1 cellular context compared by ENCODE assay signal in genomic region chr7:128738570-128739047, GRCh38.
TF ChIP-seq lines count a peak whose summit lies in the region.

No MANE protein-coding gene starts in this region.

TF ChIP-seq in K562, 482 proteins besides CTCF, POLR2A, EP300 and RAD21 (continued from another document and continues in another):
- TF ChIP-seq MEF2D (tag; conservative IDR thresholded peaks at IDR 0.05; ENCODE audit: low read depth) (peak; percentile 75; the same call in 1 of the 2 replicates), CHD2 (IDR thresholded peaks at IDR 0.05; ENCODE audit: low read depth, low read length) (no peak), PHB (CRISPR knock-in tag; IDR thresholded peaks at IDR 0.05) (no peak), ZBTB33 (CRISPR knock-in tag; IDR thresholded peaks at IDR 0.05) (peak; percentile 67), FOXJ3 (CRISPR knock-in tag; IDR thresholded peaks at IDR 0.05) (no peak), KDM2B (CRISPR knock-in tag; IDR thresholded peaks at IDR 0.05) (peak; percentile 74; the same call in 1 of the 2 replicates), SMARCE1 (IDR thresholded peaks at IDR 0.05) (peak; percentile 89), KLF13 (tag; IDR thresholded peaks at IDR 0.05; ENCODE audit: borderline replicate concordance, low read depth) (peak; percentile 76; the same call in 1 of the 2 replicates), LCOR (CRISPR knock-in tag; IDR thresholded peaks at IDR 0.05) (peak; percentile 75), CGGBP1 (CRISPR knock-in tag; IDR thresholded peaks at IDR 0.05) (peak; percentile 79), KAT2B (IDR thresholded peaks at IDR 0.05; ENCODE audit: low read depth, low read length) (no peak), CTBP1 (IDR thresholded peaks at IDR 0.05; ENCODE audit: borderline replicate concordance) (peak; percentile 95), PREB (CRISPR knock-in tag; IDR thresholded peaks at IDR 0.05) (peak; percentile 97), CHCHD3 (CRISPR knock-in tag; IDR thresholded peaks at IDR 0.05) (no peak), ZC3H8 (IDR thresholded peaks at IDR 0.05) (0 out of 2 replicates have a peak, but pooled peaks have one; percentile 27), NFXL1 (CRISPR knock-in tag; IDR thresholded peaks at IDR 0.05) (no peak), MYNN (IDR thresholded peaks at IDR 0.05) (0 out of 2 replicates have a peak, but pooled peaks have one; percentile 27), MYNN (CRISPR knock-in tag; IDR thresholded peaks at IDR 0.05) (no peak), HES1 (IDR thresholded peaks at IDR 0.05; ENCODE audit: low read depth) (peak; percentile 68; the same call in 1 of the 2 replicates), MXD1 (CRISPR knock-in tag; IDR thresholded peaks at IDR 0.05; ENCODE audit: borderline replicate concordance, poor library complexity, severe bottlenecking) (no peak), L3MBTL2 (IDR thresholded peaks at IDR 0.05) (no peak), PHF8 (IDR thresholded peaks at IDR 0.05; ENCODE audit: borderline replicate concordance, low read length) (no peak; the same call in 1 of the 2 replicates), ETV6 (IDR thresholded peaks at IDR 0.05; ENCODE audit: borderline replicate concordance in 1 of 2, low read depth in 2 of 2, low read length in 1 of 2) (no peak; a peak in 1 of 4 replicates), ETV6 (CRISPR knock-in tag; IDR thresholded peaks at IDR 0.05; ENCODE audit: borderline replicate concordance) (no peak; the same call in 1 of the 2 replicates), HNRNPL (IDR thresholded peaks at IDR 0.05; ENCODE audit: low read depth, low read length) (no peak), TRIM24 (IDR thresholded peaks at IDR 0.05) (peak in 1 of 2 experiments; percentile 50; a peak in 2 of 4 replicates), TEAD1 (CRISPR knock-in tag; IDR thresholded peaks at IDR 0.05) (peak in 1 of 2 experiments; percentile 25; a peak in 1 of 4 replicates), MCM7 (IDR thresholded peaks at IDR 0.05) (0 out of 4 replicates have a peak, but pooled peaks of 1 of the 2 experiments have one; percentile 50), FOXK2 (conservative IDR thresholded peaks at IDR 0.05 in 1 of 2, IDR thresholded peaks at IDR 0.05 in 1 of 2; ENCODE audit: low read depth in 2 of 2) (peak in 1 of 2 experiments; percentile 18; a peak in 1 of 4 replicates), TRIM25 (IDR thresholded peaks at IDR 0.05; ENCODE audit: borderline replicate concordance) (peak; percentile 99)
- TF ChIP-seq, protein P1, sequence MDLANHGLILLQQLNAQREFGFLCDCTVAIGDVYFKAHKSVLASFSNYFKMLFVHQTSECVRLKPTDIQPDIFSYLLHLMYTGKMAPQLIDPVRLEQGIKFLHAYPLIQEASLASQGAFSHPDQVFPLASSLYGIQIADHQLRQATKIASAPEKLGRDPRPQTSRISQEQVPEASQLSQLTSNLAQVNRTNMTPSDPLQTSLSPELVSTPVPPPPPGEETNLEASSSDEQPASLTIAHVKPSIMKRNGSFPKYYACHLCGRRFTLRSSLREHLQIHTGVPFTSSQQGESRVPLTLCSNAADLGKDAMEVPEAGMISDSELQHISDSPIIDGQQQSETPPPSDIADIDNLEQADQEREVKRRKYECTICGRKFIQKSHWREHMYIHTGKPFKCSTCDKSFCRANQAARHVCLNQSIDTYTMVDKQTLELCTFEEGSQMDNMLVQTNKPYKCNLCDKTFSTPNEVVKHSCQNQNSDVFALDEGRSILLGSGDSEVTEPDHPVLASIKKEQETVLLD (IDR thresholded peaks at IDR 0.05), result peak; percentile 86; the same call in 1 of the 2 replicates
- TF ChIP-seq, protein P2, sequence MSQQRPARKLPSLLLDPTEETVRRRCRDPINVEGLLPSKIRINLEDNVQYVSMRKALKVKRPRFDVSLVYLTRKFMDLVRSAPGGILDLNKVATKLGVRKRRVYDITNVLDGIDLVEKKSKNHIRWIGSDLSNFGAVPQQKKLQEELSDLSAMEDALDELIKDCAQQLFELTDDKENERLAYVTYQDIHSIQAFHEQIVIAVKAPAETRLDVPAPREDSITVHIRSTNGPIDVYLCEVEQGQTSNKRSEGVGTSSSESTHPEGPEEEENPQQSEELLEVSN (IDR thresholded peaks at IDR 0.05; ENCODE audit: borderline replicate concordance in 1 of 2, extremely low read depth in 1 of 2, insufficient read depth in 1 of 2, insufficient read length in 1 of 2, low read depth in 1 of 2, low read length in 1 of 2, poor library complexity in 1 of 2, severe bottlenecking in 1 of 2), result no peak
- TF ChIP-seq, protein P3, sequence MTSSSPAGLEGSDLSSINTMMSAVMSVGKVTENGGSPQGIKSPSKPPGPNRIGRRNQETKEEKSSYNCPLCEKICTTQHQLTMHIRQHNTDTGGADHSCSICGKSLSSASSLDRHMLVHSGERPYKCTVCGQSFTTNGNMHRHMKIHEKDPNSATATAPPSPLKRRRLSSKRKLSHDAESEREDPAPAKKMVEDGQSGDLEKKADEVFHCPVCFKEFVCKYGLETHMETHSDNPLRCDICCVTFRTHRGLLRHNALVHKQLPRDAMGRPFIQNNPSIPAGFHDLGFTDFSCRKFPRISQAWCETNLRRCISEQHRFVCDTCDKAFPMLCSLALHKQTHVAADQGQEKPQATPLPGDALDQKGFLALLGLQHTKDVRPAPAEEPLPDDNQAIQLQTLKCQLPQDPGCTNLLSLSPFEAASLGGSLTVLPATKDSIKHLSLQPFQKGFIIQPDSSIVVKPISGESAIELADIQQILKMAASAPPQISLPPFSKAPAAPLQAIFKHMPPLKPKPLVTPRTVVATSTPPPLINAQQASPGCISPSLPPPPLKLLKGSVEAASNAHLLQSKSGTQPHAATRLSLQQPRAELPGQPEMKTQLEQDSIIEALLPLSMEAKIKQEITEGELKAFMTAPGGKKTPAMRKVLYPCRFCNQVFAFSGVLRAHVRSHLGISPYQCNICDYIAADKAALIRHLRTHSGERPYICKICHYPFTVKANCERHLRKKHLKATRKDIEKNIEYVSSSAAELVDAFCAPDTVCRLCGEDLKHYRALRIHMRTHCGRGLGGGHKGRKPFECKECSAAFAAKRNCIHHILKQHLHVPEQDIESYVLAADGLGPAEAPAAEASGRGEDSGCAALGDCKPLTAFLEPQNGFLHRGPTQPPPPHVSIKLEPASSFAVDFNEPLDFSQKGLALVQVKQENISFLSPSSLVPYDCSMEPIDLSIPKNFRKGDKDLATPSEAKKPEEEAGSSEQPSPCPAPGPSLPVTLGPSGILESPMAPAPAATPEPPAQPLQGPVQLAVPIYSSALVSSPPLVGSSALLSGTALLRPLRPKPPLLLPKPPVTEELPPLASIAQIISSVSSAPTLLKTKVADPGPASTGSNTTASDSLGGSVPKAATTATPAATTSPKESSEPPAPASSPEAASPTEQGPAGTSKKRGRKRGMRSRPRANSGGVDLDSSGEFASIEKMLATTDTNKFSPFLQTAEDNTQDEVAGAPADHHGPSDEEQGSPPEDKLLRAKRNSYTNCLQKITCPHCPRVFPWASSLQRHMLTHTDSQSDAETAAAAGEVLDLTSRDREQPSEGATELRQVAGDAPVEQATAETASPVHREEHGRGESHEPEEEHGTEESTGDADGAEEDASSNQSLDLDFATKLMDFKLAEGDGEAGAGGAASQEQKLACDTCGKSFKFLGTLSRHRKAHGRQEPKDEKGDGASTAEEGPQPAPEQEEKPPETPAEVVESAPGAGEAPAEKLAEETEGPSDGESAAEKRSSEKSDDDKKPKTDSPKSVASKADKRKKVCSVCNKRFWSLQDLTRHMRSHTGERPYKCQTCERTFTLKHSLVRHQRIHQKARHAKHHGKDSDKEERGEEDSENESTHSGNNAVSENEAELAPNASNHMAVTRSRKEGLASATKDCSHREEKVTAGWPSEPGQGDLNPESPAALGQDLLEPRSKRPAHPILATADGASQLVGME (CRISPR knock-in tag; IDR thresholded peaks at IDR 0.05), result peak; percentile 94
- TF ChIP-seq, protein P4, sequence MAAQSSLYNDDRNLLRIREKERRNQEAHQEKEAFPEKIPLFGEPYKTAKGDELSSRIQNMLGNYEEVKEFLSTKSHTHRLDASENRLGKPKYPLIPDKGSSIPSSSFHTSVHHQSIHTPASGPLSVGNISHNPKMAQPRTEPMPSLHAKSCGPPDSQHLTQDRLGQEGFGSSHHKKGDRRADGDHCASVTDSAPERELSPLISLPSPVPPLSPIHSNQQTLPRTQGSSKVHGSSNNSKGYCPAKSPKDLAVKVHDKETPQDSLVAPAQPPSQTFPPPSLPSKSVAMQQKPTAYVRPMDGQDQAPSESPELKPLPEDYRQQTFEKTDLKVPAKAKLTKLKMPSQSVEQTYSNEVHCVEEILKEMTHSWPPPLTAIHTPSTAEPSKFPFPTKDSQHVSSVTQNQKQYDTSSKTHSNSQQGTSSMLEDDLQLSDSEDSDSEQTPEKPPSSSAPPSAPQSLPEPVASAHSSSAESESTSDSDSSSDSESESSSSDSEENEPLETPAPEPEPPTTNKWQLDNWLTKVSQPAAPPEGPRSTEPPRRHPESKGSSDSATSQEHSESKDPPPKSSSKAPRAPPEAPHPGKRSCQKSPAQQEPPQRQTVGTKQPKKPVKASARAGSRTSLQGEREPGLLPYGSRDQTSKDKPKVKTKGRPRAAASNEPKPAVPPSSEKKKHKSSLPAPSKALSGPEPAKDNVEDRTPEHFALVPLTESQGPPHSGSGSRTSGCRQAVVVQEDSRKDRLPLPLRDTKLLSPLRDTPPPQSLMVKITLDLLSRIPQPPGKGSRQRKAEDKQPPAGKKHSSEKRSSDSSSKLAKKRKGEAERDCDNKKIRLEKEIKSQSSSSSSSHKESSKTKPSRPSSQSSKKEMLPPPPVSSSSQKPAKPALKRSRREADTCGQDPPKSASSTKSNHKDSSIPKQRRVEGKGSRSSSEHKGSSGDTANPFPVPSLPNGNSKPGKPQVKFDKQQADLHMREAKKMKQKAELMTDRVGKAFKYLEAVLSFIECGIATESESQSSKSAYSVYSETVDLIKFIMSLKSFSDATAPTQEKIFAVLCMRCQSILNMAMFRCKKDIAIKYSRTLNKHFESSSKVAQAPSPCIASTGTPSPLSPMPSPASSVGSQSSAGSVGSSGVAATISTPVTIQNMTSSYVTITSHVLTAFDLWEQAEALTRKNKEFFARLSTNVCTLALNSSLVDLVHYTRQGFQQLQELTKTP (IDR thresholded peaks at IDR 0.05; ENCODE audit: low read depth in 1 of 2, partially characterized antibody in 2 of 2), result peak; percentile 75 to 92
